8 cellular contexts compared by ENCODE assay signal in genomic region chr12:6914246-6914947, GRCh38. TPM values are rescaled to one million over a fixed set of nuclear protein-coding genes. Genes with fewer than 3 reads are reported as not detected.
DNase-seq lines count a peak whose midpoint lies in the region; ATAC-seq and TF ChIP-seq lines count a peak whose summit lies in the region.

TSS of gene ENO2 (plus strand) at chr12:6914580. CDS start at chr12:6915833, 1,253 bp downstream.

- no peaks in the 10 kb centered on the region for H3K27me3 ChIP-seq in dorsolateral prefrontal cortex

- H3K27ac Mint-ChIP-seq in activated CD4-positive, alpha-beta memory T cell treated with anti-CD3 and anti-CD28 coated beads for 36 hours, result peak within 1 kb of the TSS; percentile 88

- TF ChIP-seq POLR2A in lower leg skin (IDR thresholded peaks at IDR 0.05), result no peak

- H3K4me3 ChIP-seq in dorsolateral prefrontal cortex, result peak within 1 kb of the TSS; percentile 56 to 97 (median 84)
- peak within 1 kb of the TSS; percentile 53 for H3K4me3 ChIP-seq in lower leg skin (ENCODE audit: low read depth, poor library complexity, severe bottlenecking)

- H3K9me3 Mint-ChIP-seq in activated CD4-positive, alpha-beta memory T cell treated with anti-CD3 and anti-CD28 coated beads for 36 hours, result no peaks in the 10 kb centered on the region

- peak; percentile 62 for ATAC-seq in HG02610 (IDR thresholded peaks at IDR 0.05; ENCODE audit: unreplicated experiment)
- no peak for ATAC-seq in HG03342 (IDR thresholded peaks at IDR 0.05; ENCODE audit: unreplicated experiment)

- no peaks in the 10 kb centered on the region for H3K27me3 Mint-ChIP-seq in activated CD4-positive, alpha-beta memory T cell treated with anti-CD3 and anti-CD28 coated beads for 36 hours

- no peak for TF ChIP-seq CTCF in GM10266 (IDR thresholded peaks at IDR 0.05; ENCODE audit: control insufficient read depth, insufficient read depth, low read depth, missing control alignments)
- peak in 8 of 56 donors; percentile 14 to 50 (median 26) for TF ChIP-seq CTCF in dorsolateral prefrontal cortex (IDR thresholded peaks at IDR 0.05 in 54 of 56, conservative IDR thresholded peaks at IDR 0.05 in 2 of 56; ENCODE audit: low read depth in 1 of 56, partially characterized antibody in 56 of 56)
- no peak for TF ChIP-seq CTCF in lower leg skin (IDR thresholded peaks at IDR 0.05)

- POLR2A ChIA-PET in activated CD4-positive, alpha-beta memory T cell treated with anti-CD3 and anti-CD28 coated beads for 36 hours (lab: Charles Lee), result interaction anchor here (0.5 to 2.6 kb wide), 5 partner anchors 10 to 29 kb away, joined by 3 to 11 read pairs (median 9); partner anchors contain the start of genes C12orf57, LRRC23 and RNU7-1

- CTCF ChIA-PET in activated CD4-positive, alpha-beta memory T cell treated with anti-CD3 and anti-CD28 coated beads for 36 hours (lab: Charles Lee), result interaction anchor here (1.3 to 4.1 kb wide), 5 partner anchors 10 to 42 kb away, joined by 3 to 22 read pairs (median 12); partner anchors contain the start of gene SPSB2

- peak within 1 kb of the TSS; percentile 92 for H3K4me3 Mint-ChIP-seq in activated CD4-positive, alpha-beta memory T cell treated with anti-CD3 and anti-CD28 coated beads for 36 hours

- peaks cover 22% of the 10 kb centered on the region for H3K36me3 Mint-ChIP-seq in activated CD4-positive, alpha-beta memory T cell treated with anti-CD3 and anti-CD28 coated beads for 36 hours

- H3K4me1 Mint-ChIP-seq in activated CD4-positive, alpha-beta memory T cell treated with anti-CD3 and anti-CD28 coated beads for 36 hours (ENCODE audit: low read depth), result peaks cover 30% of the 10 kb centered on the region

- H3K27ac ChIP-seq in dorsolateral prefrontal cortex, result peak within 1 kb of the TSS; percentile 62 to 98 (median 94)

- intact Hi-C loops in activated CD4-positive, alpha-beta memory T cell treated with anti-CD3 and anti-CD28 coated beads for 36 hours (cut with micrococcal nuclease), result loop anchor here (1.0 to 2.0 kb wide), 4 partner anchors 23 to 104 kb away; partner anchors contain the start of genes LPCAT3 and SPSB2
- intact Hi-C loops in dorsolateral prefrontal cortex (cut with DNase I), result no loop called here
- intact Hi-C loops in lower leg skin (cut with DNase I; ENCODE audit: low total_unique reads), result no loop called here

- WGBS in lower leg skin, 2 donors, result 0% methylated on average over 46 to 63 of the region's 68 CpGs

- DNase-seq in GM10266 (ENCODE audit: extremely low spot score) (peak; percentile 88), NCI-H2196 treated with DMSO at 0.1 percent for 48 hours (lab: John Stamatoyannopoulos, UW; ENCODE audit: unreplicated experiment) (peak; percentile 13), dorsolateral prefrontal cortex (peak; percentile 74 to 95 (median 88)), lower leg skin (ENCODE audit: low spot score in 2 of 2) (peak; percentile 71 to 97)
- DNase-seq in activated CD4-positive, alpha-beta memory T cell treated with anti-CD3 and anti-CD28 coated beads for 36 hours, result peak; percentile 88
- DNase-seq in stimulated activated CD4-positive, alpha-beta T cell treated with anti-CD3 and anti-CD28 coated beads, Interleukin-4, amount 100 ng/mL, for 48 hours (ENCODE audit: low read depth in 2 of 2), result peak; percentile 68 to 78

RNA-seq across cellular contexts. Expression of gene ENO2, which starts in this region (rescaled TPM):
- 100 to 1,000 TPM; 185 to 193 TPM for total RNA-seq in activated CD4-positive, alpha-beta memory T cell treated with anti-CD3 and anti-CD28 coated beads for 36 hours
- total RNA-seq in dorsolateral prefrontal cortex, result 1,000 to 10,000 TPM in 14 of 120 experiments, 100 to 1,000 TPM in 106; 270 to 1,166 (median 848) TPM
- 1 to 10 TPM; 3.6 to 7.9 (median 6.1) TPM for total RNA-seq in lower leg skin

Comparison
In these comparisons a context has a peak if more than half of its experiments do, and no peak if none do; other contexts are left out.
1. RNA of gene ENO2 (total RNA-seq): 270 to 1,166 TPM in dorsolateral prefrontal cortex and 185 to 193 TPM in activated CD4-positive, alpha-beta memory T cell treated with anti-CD3 and anti-CD28 coated beads for 36 hours; 3.6 to 7.9 TPM in lower leg skin; every median in the first group is over 10 times any median in the second.
2. DNase-seq: peak in every context shown above with its lines; median percentile 88 in dorsolateral prefrontal cortex; 88 in GM10266; 88 in activated CD4-positive, alpha-beta memory T cell treated with anti-CD3 and anti-CD28 coated beads for 36 hours; 84 in lower leg skin; 73 in stimulated activated CD4-positive, alpha-beta T cell treated with anti-CD3 and anti-CD28 coated beads, Interleukin-4, amount 100 ng/mL, for 48 hours; 13 in NCI-H2196 treated with DMSO at 0.1 percent for 48 hours.